Comparison of ENCODE assay signal across 24 cellular contexts in genomic region chr5:133397432-133397831, GRCh38.
DNase-seq lines count a peak whose midpoint lies in the region; ATAC-seq and TF ChIP-seq lines count a peak whose summit lies in the region.
"Had no signal": no experiment of that assay in that cellular context is flagged by ENCODE, and none has a peak within 500 bp of the region (broad histone marks: within the 10 kb centered on the region; RNA-seq: fewer than 3 reads in every experiment).

No MANE protein-coding gene starts in this region.

- H3K4me1 Mint-ChIP-seq in activated CD8-positive, alpha-beta memory T cell treated with anti-CD3 and anti-CD28 coated beads, Interleukin-2, amount 10 ng/mL, durations not matched to agents 7 days and 5 days = peaks cover 24% of the 10 kb centered on the region
- H3K4me1 Mint-ChIP-seq in stimulated activated memory B cell treated with anti-CD40 and anti-IgM and Interleukin-4, amounts not matched to agents 10 μg/mL and 1 μg/mL and 100 μg/mL, for 72 hours = peaks cover 43% of the 10 kb centered on the region

- CTCF ChIA-PET in activated CD8-positive, alpha-beta memory T cell treated with anti-CD3 and anti-CD28 coated beads, Interleukin-2, amount 10 ng/mL, durations not matched to agents 7 days and 5 days (lab: Charles Lee) = no interaction called here

- H3K9me3 ChIP-seq in esophagus squamous epithelium = no peaks in the 10 kb centered on the region
- H3K9me3 ChIP-seq: breast epithelium had no signal

- no peaks in the 10 kb centered on the region for H3K36me3 ChIP-seq in esophagus squamous epithelium
- H3K36me3 ChIP-seq: breast epithelium had no signal

- DNase-seq in activated CD8-positive, alpha-beta memory T cell treated with anti-CD3 and anti-CD28 coated beads for 24 hours = peak; percentile 50
- DNase-seq in activated CD8-positive, alpha-beta memory T cell treated with anti-CD3 and anti-CD28 coated beads, Interleukin-2, amount 50 U/mL, for 4 hours = no peak
- DNase-seq in activated CD8-positive, alpha-beta memory T cell treated with anti-CD3 and anti-CD28 coated beads, Interleukin-2, amount 10 ng/mL, durations not matched to agents 7 days and 5 days = peak; percentile 34
- DNase-seq in left lobe of liver (ENCODE audit: low spot score) (peak; percentile 15), esophagus squamous epithelium (lab: John Stamatoyannopoulos, UW) (no peak), NCI-H1092 treated with DMSO at 0.1 percent for 48 hours (lab: John Stamatoyannopoulos, UW) (no peak)
- DNase-seq: activated CD4-positive, CD25-positive, alpha-beta regulatory T cell treated with anti-CD3 and anti-CD28 coated beads, Interleukin-2, amount 50 U/mL, for 72 hours; activated naive CD4-positive, alpha-beta T cell treated with anti-CD3 and anti-CD28 coated beads, Interleukin-2, amount 10 ng/mL, durations not matched to agents 7 days and 5 days; activated T-cell treated with anti-CD3 and anti-CD28 coated beads, Interleukin-2, amount 50 U/mL, for 72 hours; DMS 273 treated with DMSO at 0.1 percent for 48 hours; effector CD4-positive, alpha-beta T cell; H7; MV-4-11; NCI-H1694 treated with DMSO at 0.1 percent for 48 hours; NCI-H2227 treated with DMSO at 0.1 percent for 48 hours; occipital lobe; trophoblast cell had no signal

- H3K27me3 ChIP-seq in esophagus squamous epithelium = peaks cover 0 to 4% (median 0%) of the 10 kb centered on the region in 4 donors
- H3K27me3 ChIP-seq: breast epithelium had no signal

- no peak for TF ChIP-seq POLR2A in esophagus squamous epithelium (IDR thresholded peaks at IDR 0.05)

- 65 to 82% methylated on average over 2 of the region's 2 CpGs for WGBS in esophagus squamous epithelium, 2 donors

- H3K4me3 ChIP-seq in esophagus squamous epithelium = no peak overlapping the region
- H3K4me3 ChIP-seq: breast epithelium, lung had no signal

- no peak for TF ChIP-seq CTCF in esophagus squamous epithelium (IDR thresholded peaks at IDR 0.05)

- no peaks in the 10 kb centered on the region for H3K9me3 Mint-ChIP-seq in activated CD8-positive, alpha-beta memory T cell treated with anti-CD3 and anti-CD28 coated beads, Interleukin-2, amount 10 ng/mL, durations not matched to agents 7 days and 5 days (ENCODE audit: low read depth)
- peaks cover 3% of the 10 kb centered on the region for H3K9me3 Mint-ChIP-seq in stimulated activated memory B cell treated with anti-CD40 and anti-IgM and Interleukin-4, amounts not matched to agents 10 μg/mL and 1 μg/mL and 100 μg/mL, for 72 hours
- H3K9me3 Mint-ChIP-seq: activated naive CD4-positive, alpha-beta T cell treated with anti-CD3 and anti-CD28 coated beads, Interleukin-2, amount 10 ng/mL, durations not matched to agents 7 days and 5 days; activated T-cell treated with anti-CD3 and anti-CD28 coated beads, Interleukin-2, amount 50 U/mL, for 72 hours; CD8-positive, alpha-beta T cell had no signal

- intact Hi-C loops in esophagus squamous epithelium (cut with DNase I) = no loop called here

- no peaks in the 10 kb centered on the region for H3K36me3 Mint-ChIP-seq in activated CD8-positive, alpha-beta memory T cell treated with anti-CD3 and anti-CD28 coated beads, Interleukin-2, amount 10 ng/mL, durations not matched to agents 7 days and 5 days
- H3K36me3 Mint-ChIP-seq in stimulated activated memory B cell treated with anti-CD40 and anti-IgM and Interleukin-4, amounts not matched to agents 10 μg/mL and 1 μg/mL and 100 μg/mL, for 72 hours = peaks cover 5% of the 10 kb centered on the region
- H3K36me3 Mint-ChIP-seq: activated naive CD4-positive, alpha-beta T cell treated with anti-CD3 and anti-CD28 coated beads, Interleukin-2, amount 10 ng/mL, durations not matched to agents 7 days and 5 days; CD8-positive, alpha-beta T cell had no signal

- no peaks in the 10 kb centered on the region for H3K27me3 Mint-ChIP-seq in activated CD8-positive, alpha-beta memory T cell treated with anti-CD3 and anti-CD28 coated beads, Interleukin-2, amount 10 ng/mL, durations not matched to agents 7 days and 5 days
- no peaks in the 10 kb centered on the region for H3K27me3 Mint-ChIP-seq in stimulated activated memory B cell treated with anti-CD40 and anti-IgM and Interleukin-4, amounts not matched to agents 10 μg/mL and 1 μg/mL and 100 μg/mL, for 72 hours
- H3K27me3 Mint-ChIP-seq: activated naive CD4-positive, alpha-beta T cell treated with anti-CD3 and anti-CD28 coated beads, Interleukin-2, amount 10 ng/mL, durations not matched to agents 7 days and 5 days had no signal

- no peak overlapping the region for H3K27ac ChIP-seq in esophagus squamous epithelium
- H3K27ac ChIP-seq: breast epithelium, epithelial cell of prostate, RWPE1 had no signal

- no peak overlapping the region for H3K4me3 Mint-ChIP-seq in activated CD8-positive, alpha-beta memory T cell treated with anti-CD3 and anti-CD28 coated beads, Interleukin-2, amount 10 ng/mL, durations not matched to agents 7 days and 5 days
- no peak overlapping the region for H3K4me3 Mint-ChIP-seq in stimulated activated memory B cell treated with anti-CD40 and anti-IgM and Interleukin-4, amounts not matched to agents 10 μg/mL and 1 μg/mL and 100 μg/mL, for 72 hours
- H3K4me3 Mint-ChIP-seq: activated naive CD4-positive, alpha-beta T cell treated with anti-CD3 and anti-CD28 coated beads, Interleukin-2, amount 10 ng/mL, durations not matched to agents 7 days and 5 days; CD8-positive, alpha-beta T cell had no signal

- H3K4me1 ChIP-seq in esophagus squamous epithelium = no peaks in the 10 kb centered on the region
- H3K4me1 ChIP-seq: breast epithelium had no signal

- ATAC-seq in activated CD8-positive, alpha-beta memory T cell treated with anti-CD3 and anti-CD28 coated beads, Interleukin-2, amount 10 ng/mL, durations not matched to agents 7 days and 5 days = no peak
- ATAC-seq in left lobe of liver = no peak
- ATAC-seq in stimulated activated memory B cell treated with anti-CD40 and anti-IgM and Interleukin-4, amounts not matched to agents 10 μg/mL and 1 μg/mL and 100 μg/mL, for 72 hours = no peak
- ATAC-seq in GM21390 (IDR thresholded peaks at IDR 0.05; ENCODE audit: unreplicated experiment) = no peak

- H3K27ac Mint-ChIP-seq in activated CD8-positive, alpha-beta memory T cell treated with anti-CD3 and anti-CD28 coated beads, Interleukin-2, amount 10 ng/mL, durations not matched to agents 7 days and 5 days = no peak overlapping the region
- peak overlapping the region; percentile 72 for H3K27ac Mint-ChIP-seq in stimulated activated memory B cell treated with anti-CD40 and anti-IgM and Interleukin-4, amounts not matched to agents 10 μg/mL and 1 μg/mL and 100 μg/mL, for 72 hours
- H3K27ac Mint-ChIP-seq: activated naive CD4-positive, alpha-beta T cell treated with anti-CD3 and anti-CD28 coated beads, Interleukin-2, amount 10 ng/mL, durations not matched to agents 7 days and 5 days; activated T-cell treated with anti-CD3 and anti-CD28 coated beads, Interleukin-2, amount 50 U/mL, for 72 hours; CD8-positive, alpha-beta T cell had no signal

Comparison
In these comparisons a context has a peak if more than half of its experiments do, and no peak if none do; other contexts are left out.
1. DNase-seq: peak in activated CD8-positive, alpha-beta memory T cell treated with anti-CD3 and anti-CD28 coated beads for 24 hours (single experiment), activated CD8-positive, alpha-beta memory T cell treated with anti-CD3 and anti-CD28 coated beads, Interleukin-2, amount 10 ng/mL, durations not matched to agents 7 days and 5 days (single experiment) and left lobe of liver (single experiment); none in activated CD8-positive, alpha-beta memory T cell treated with anti-CD3 and anti-CD28 coated beads, Interleukin-2, amount 50 U/mL, for 4 hours (single experiment), esophagus squamous epithelium (single experiment) and NCI-H1092 treated with DMSO at 0.1 percent for 48 hours (single experiment).